ENCODE assay signal across 8 cellular contexts in genomic region chr10:110867011-110867806, GRCh38. TPM values are rescaled to one million over a fixed set of nuclear protein-coding genes. Genes with fewer than 3 reads are reported as not detected.
DNase-seq lines count a peak whose midpoint lies in the region; ATAC-seq and TF ChIP-seq lines count a peak whose summit lies in the region.
"Not testable (repeated sequence)": the region's sequence is repeated elsewhere in the genome, so short reads cannot be mapped to it uniquely, and the experiment has no call there.

No MANE protein-coding gene starts in this region.

- H3K4me1 ChIP-seq in body of pancreas (peaks cover 84% of the 10 kb centered on the region), stomach (peaks cover 45 to 85% (median 55%) of the 10 kb centered on the region in 4 donors)

- not testable (repeated sequence) for H3K27me3 ChIP-seq in GM06990 (replicated peaks; ENCODE audit: control insufficient read depth, insufficient read depth, low read length); body of pancreas; stomach

- DNase-seq in GM06990 (ENCODE audit: extremely low read depth, insufficient read length) = peak; percentile 60
- peak; percentile 66 for DNase-seq in KBM-7
- not testable (repeated sequence) for DNase-seq in body of pancreas; mesothelial cell of epicardium (ENCODE audit: low spot score in 2 of 2, unreplicated experiment in 2 of 2); stomach

- not testable (repeated sequence) for H3K27me3 Mint-ChIP-seq in T-helper 1 cell treated with Interleukin-12 subunit alpha and Interleukin-12 subunit beta and Interleukin-4 antibody, amounts not matched to agents 30 μg/mL and 1 μg/mL, for 36 hours (ENCODE audit: low read depth); mesothelial cell of epicardium (ENCODE audit: low read depth)

- peak overlapping the region; percentile 33 for H3K4me3 Mint-ChIP-seq in T-helper 1 cell treated with Interleukin-12 subunit alpha and Interleukin-12 subunit beta and Interleukin-4 antibody, amounts not matched to agents 30 μg/mL and 1 μg/mL, for 36 hours
- H3K4me3 Mint-ChIP-seq in mesothelial cell of epicardium = not testable (repeated sequence)

- ATAC-seq in GM19455 (IDR thresholded peaks at IDR 0.05; ENCODE audit: unreplicated experiment) (peak; percentile 35), HG02798 (IDR thresholded peaks at IDR 0.05; ENCODE audit: poor library complexity, unreplicated experiment) (peak; percentile 30)
- ATAC-seq in body of pancreas = not testable (repeated sequence)

- H3K36me3 Mint-ChIP-seq in T-helper 1 cell treated with Interleukin-12 subunit alpha and Interleukin-12 subunit beta and Interleukin-4 antibody, amounts not matched to agents 30 μg/mL and 1 μg/mL, for 36 hours (ENCODE audit: low read depth); mesothelial cell of epicardium: not testable (repeated sequence)

- TF ChIP-seq CTCF in GM06990 (IDR thresholded peaks at IDR 0.05; ENCODE audit: insufficient read depth, low read length, poor library complexity, severe bottlenecking); body of pancreas (IDR thresholded peaks at IDR 0.05); mesothelial cell of epicardium (IDR thresholded peaks at IDR 0.05; ENCODE audit: unreplicated experiment); stomach (IDR thresholded peaks at IDR 0.05): not testable (repeated sequence)

- H3K36me3 ChIP-seq in GM06990 (ENCODE audit: control insufficient read depth, insufficient read depth, low read length); body of pancreas (replicated peaks in 1 of 2; ENCODE audit: insufficient read depth in 1 of 2, low read depth in 2 of 2); stomach: not testable (repeated sequence)

- peaks cover 82% of the 10 kb centered on the region for H3K4me1 Mint-ChIP-seq in T-helper 1 cell treated with Interleukin-12 subunit alpha and Interleukin-12 subunit beta and Interleukin-4 antibody, amounts not matched to agents 30 μg/mL and 1 μg/mL, for 36 hours (ENCODE audit: low read depth)
- H3K4me1 Mint-ChIP-seq in mesothelial cell of epicardium = peaks cover 43% of the 10 kb centered on the region

- intact Hi-C loops in body of pancreas (cut with DNase I); stomach (cut with DNase I; ENCODE audit: low total_unique reads): not testable (repeated sequence)

- WGBS in body of pancreas, 2 donors = 78 to 83% methylated on average over 8 of the region's 8 CpGs
- WGBS in stomach, 5 donors = 74 to 83% (median 76%) methylated on average over 8 of the region's 8 CpGs

- H3K27ac ChIP-seq in body of pancreas = peak overlapping the region; percentile 29 to 63 (median 54)
- peak overlapping the region; percentile 51 to 99 (median 97) for H3K27ac ChIP-seq in stomach

- H3K9me3 ChIP-seq in body of pancreas, stomach: not testable (repeated sequence)

- TF ChIP-seq POLR2A in body of pancreas (IDR thresholded peaks at IDR 0.05); stomach (IDR thresholded peaks at IDR 0.05): not testable (repeated sequence)

- not testable (repeated sequence) for H3K4me3 ChIP-seq in GM06990 (replicated peaks; ENCODE audit: low read depth, low read length); body of pancreas; stomach

- H3K9me3 Mint-ChIP-seq in T-helper 1 cell treated with Interleukin-12 subunit alpha and Interleukin-12 subunit beta and Interleukin-4 antibody, amounts not matched to agents 30 μg/mL and 1 μg/mL, for 36 hours; mesothelial cell of epicardium: not testable (repeated sequence)

- not testable (repeated sequence) for TF ChIP-seq EP300 in stomach (IDR thresholded peaks at IDR 0.05)

- in situ Hi-C loops in KBM-7 (cut with MboI; ENCODE audit: low pct_unique_long_range_greater_than_20kb, low sequenced_read_pairs) = not testable (repeated sequence)

- H3K27ac Mint-ChIP-seq in T-helper 1 cell treated with Interleukin-12 subunit alpha and Interleukin-12 subunit beta and Interleukin-4 antibody, amounts not matched to agents 30 μg/mL and 1 μg/mL, for 36 hours = peak overlapping the region; percentile 94
- peak overlapping the region; percentile 18 for H3K27ac Mint-ChIP-seq in mesothelial cell of epicardium

RNA-seq across cellular contexts. Expression of gene PDCD4, which starts 4.5 kb away (rescaled TPM):
- total RNA-seq in body of pancreas (100 to 1,000 TPM; 332 to 458 TPM), mesothelial cell of epicardium (142 to 157 TPM (median 145 TPM) in 3 replicates), stomach (100 to 1,000 TPM in 3 of 5 donors, 10 to 100 TPM in 2; 39.3 to 605 (median 130) TPM)
- polyA plus RNA-seq in stomach = 100 to 1,000 TPM; 111 to 122 (median 115) TPM

RNA-seq across cellular contexts. Expression of gene BBIP1, which starts 51.8 kb away (rescaled TPM):
- total RNA-seq in body of pancreas = 10 to 100 TPM in 1 of 2 donors, 1 to 10 TPM in 1; 2.0 to 22.3 TPM
- total RNA-seq in mesothelial cell of epicardium = 16.3 to 18.6 TPM (median 16.5 TPM) in 3 replicates
- total RNA-seq in stomach = 100 to 1,000 TPM in 1 of 5 donors, 10 to 100 TPM in 3, under 1 TPM in 1; 0.58 to 125 (median 32.7) TPM
- polyA plus RNA-seq in stomach = 10 to 100 TPM; 21.7 to 27.0 (median 21.8) TPM

RNA-seq across cellular contexts. Expression of gene SHOC2, which starts 52.2 kb away (rescaled TPM):
- 10 to 100 TPM; 24.1 to 26.0 TPM for total RNA-seq in body of pancreas
- 40.4 to 43.2 TPM (median 41.0 TPM) in 3 replicates for total RNA-seq in mesothelial cell of epicardium
- total RNA-seq in stomach = 100 to 1,000 TPM in 1 of 5 donors, 10 to 100 TPM in 4; 24.9 to 550 (median 68.3) TPM
- polyA plus RNA-seq in stomach = 10 to 100 TPM; 13.2 to 27.2 (median 18.2) TPM
